In genomic region chr20:35306931-35307517, GRCh38 we compare ENCODE assay signal across 8 cellular contexts. TPM values are rescaled to one million over a fixed set of nuclear protein-coding genes. Genes with fewer than 3 reads are reported as not detected.
DNase-seq lines count a peak whose midpoint lies in the region; ATAC-seq and TF ChIP-seq lines count a peak whose summit lies in the region.

No MANE protein-coding gene starts in this region.

- DNase-seq in Right ventricle myocardium inferior (ENCODE audit: missing footprints) = no peak
- DNase-seq in cardiac septum (ENCODE audit: low spot score) = no peak
- DNase-seq in NCI-H2171 treated with DMSO at 0.1 percent for 48 hours (lab: John Stamatoyannopoulos, UW) = peak; percentile 36
- DNase-seq in activated CD4-positive, alpha-beta T cell treated with anti-CD3 and anti-CD28 coated beads, Interleukin-2, amount 10 ng/mL, durations not matched to agents 7 days and 5 days = peak; percentile 37
- peak; percentile 73 for DNase-seq in fibroblast of the aortic adventitia (ENCODE audit: low read depth)
- peak; percentile 54 for DNase-seq in occipital lobe (lab: John Stamatoyannopoulos, UW)
- DNase-seq in HPDE6-E6E7 (ENCODE audit: extremely low spot score) = no peak
- DNase-seq in NCI-H187 (lab: John Stamatoyannopoulos, UW) = no peak

- ATAC-seq in Right ventricle myocardium inferior = peak; percentile 64

- no peaks in the 10 kb centered on the region for H3K27me3 Mint-ChIP-seq in activated CD4-positive, alpha-beta T cell treated with anti-CD3 and anti-CD28 coated beads, Interleukin-2, amount 10 ng/mL, durations not matched to agents 7 days and 5 days

- H3K27ac Mint-ChIP-seq in activated CD4-positive, alpha-beta T cell treated with anti-CD3 and anti-CD28 coated beads, Interleukin-2, amount 10 ng/mL, durations not matched to agents 7 days and 5 days = peak overlapping the region; percentile 73

- no peak overlapping the region for H3K4me3 Mint-ChIP-seq in activated CD4-positive, alpha-beta T cell treated with anti-CD3 and anti-CD28 coated beads, Interleukin-2, amount 10 ng/mL, durations not matched to agents 7 days and 5 days

- CTCF ChIA-PET in activated CD4-positive, alpha-beta T cell treated with anti-CD3 and anti-CD28 coated beads, Interleukin-2, amount 10 ng/mL, durations not matched to agents 7 days and 5 days (lab: Charles Lee) = interaction anchor here (0.6 to 8.1 kb wide), 12 partner anchors 8 to 162 kb away, joined by 3 to 90 read pairs (median 3); no protein-coding TSS in a partner anchor

- H3K36me3 Mint-ChIP-seq in activated CD4-positive, alpha-beta T cell treated with anti-CD3 and anti-CD28 coated beads, Interleukin-2, amount 10 ng/mL, durations not matched to agents 7 days and 5 days (ENCODE audit: low read depth) = peaks cover 4% of the 10 kb centered on the region

- no peaks in the 10 kb centered on the region for H3K9me3 Mint-ChIP-seq in activated CD4-positive, alpha-beta T cell treated with anti-CD3 and anti-CD28 coated beads, Interleukin-2, amount 10 ng/mL, durations not matched to agents 7 days and 5 days

- peak; percentile 79 for TF ChIP-seq CTCF in fibroblast of the aortic adventitia (IDR thresholded peaks at IDR 0.05; ENCODE audit: insufficient read depth, low read length)

- H3K4me1 Mint-ChIP-seq in activated CD4-positive, alpha-beta T cell treated with anti-CD3 and anti-CD28 coated beads, Interleukin-2, amount 10 ng/mL, durations not matched to agents 7 days and 5 days = peaks cover 54% of the 10 kb centered on the region

- POLR2A ChIA-PET in activated CD4-positive, alpha-beta T cell treated with anti-CD3 and anti-CD28 coated beads, Interleukin-2, amount 10 ng/mL, durations not matched to agents 7 days and 5 days (lab: Charles Lee) = no interaction called here

- intact Hi-C loops in Right ventricle myocardium inferior (cut with DNase I) = loop anchor here (5.0 kb wide), 1 partner anchor 130 kb away; the partner anchor contains the start of gene GDF5
- intact Hi-C loops in cardiac septum (cut with DNase I) = no loop called here

- no peak overlapping the region for H3K4me3 ChIP-seq in fibroblast of the aortic adventitia (ENCODE audit: low read depth, low read length)

RNA-seq across cellular contexts. Expression of gene FAM83C, which starts 14.8 kb away (rescaled TPM):
- total RNA-seq in Right ventricle myocardium inferior (not detected), cardiac septum (not detected), fibroblast of the aortic adventitia (ENCODE audit: low replicate concordance) (not detected in 2 replicates), occipital lobe (not detected)
- not detected for total RNA-seq in activated CD4-positive, alpha-beta T cell treated with anti-CD3 and anti-CD28 coated beads, Interleukin-2, amount 10 ng/mL, durations not matched to agents 7 days and 5 days

RNA-seq across cellular contexts. Expression of gene EIF6, which starts 22.5 kb away (rescaled TPM):
- total RNA-seq in Right ventricle myocardium inferior (36.5 TPM), cardiac septum (41.2 TPM), fibroblast of the aortic adventitia (ENCODE audit: low replicate concordance) (17.0 and 120 TPM in 2 replicates), occipital lobe (58.3 TPM)
- total RNA-seq in activated CD4-positive, alpha-beta T cell treated with anti-CD3 and anti-CD28 coated beads, Interleukin-2, amount 10 ng/mL, durations not matched to agents 7 days and 5 days = 10 to 100 TPM; 87.4 to 93.3 TPM

RNA-seq across cellular contexts. Expression of gene MMP24OS, which starts 29.1 kb away (rescaled TPM):
- total RNA-seq in Right ventricle myocardium inferior = 50.1 TPM
- 63.4 TPM for total RNA-seq in cardiac septum
- total RNA-seq in activated CD4-positive, alpha-beta T cell treated with anti-CD3 and anti-CD28 coated beads, Interleukin-2, amount 10 ng/mL, durations not matched to agents 7 days and 5 days = 10 to 100 TPM; 46.7 to 48.3 TPM
- total RNA-seq in fibroblast of the aortic adventitia (ENCODE audit: low replicate concordance) = 18.3 and 28.7 TPM in 2 replicates
- 1.9 TPM for total RNA-seq in occipital lobe

Comparison
In these comparisons a context has a peak if more than half of its experiments do, and no peak if none do; other contexts are left out.
1. DNase-seq: peak in NCI-H2171 treated with DMSO at 0.1 percent for 48 hours (single experiment), activated CD4-positive, alpha-beta T cell treated with anti-CD3 and anti-CD28 coated beads, Interleukin-2, amount 10 ng/mL, durations not matched to agents 7 days and 5 days (single experiment), fibroblast of the aortic adventitia (single experiment) and occipital lobe (single experiment); none in Right ventricle myocardium inferior (single experiment), cardiac septum (single experiment), HPDE6-E6E7 (single experiment) and NCI-H187 (0 of 2).